ENCODE assay signal across 18 cellular contexts in the genomic region with DNA sequence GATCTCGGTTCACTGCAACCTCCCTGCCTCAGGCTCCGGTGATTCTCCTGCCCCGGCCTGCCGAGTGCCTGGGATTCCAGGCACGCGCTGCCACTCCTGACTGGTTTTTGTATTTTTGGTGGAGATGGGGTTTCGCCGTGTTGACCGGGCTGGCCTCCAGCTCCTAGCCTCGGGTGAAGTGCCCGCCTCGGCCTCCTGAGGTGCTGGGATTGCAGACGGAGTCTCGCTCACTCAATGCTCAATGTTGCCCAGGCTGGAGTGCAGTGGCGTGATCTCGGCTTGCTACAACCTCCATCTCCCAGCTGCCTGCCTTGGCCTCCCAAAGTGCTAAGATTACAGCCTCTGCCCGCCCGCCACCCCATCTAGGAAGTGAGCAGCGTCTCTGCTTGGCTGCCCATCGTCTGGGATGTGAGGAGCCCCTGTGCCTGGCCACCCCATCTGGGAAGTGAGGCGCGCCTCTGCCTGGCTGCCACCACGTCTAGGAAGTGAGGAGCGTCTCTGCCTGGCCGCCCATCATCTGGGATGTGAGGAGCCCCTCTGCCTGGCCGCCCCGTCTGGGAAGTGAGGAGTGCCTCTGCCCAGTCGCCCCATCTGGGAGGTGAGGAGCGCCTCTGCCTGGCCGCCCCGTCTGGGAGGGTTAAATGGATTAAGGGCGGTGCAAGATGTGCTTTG. TPM values are rescaled to one million over a fixed set of nuclear protein-coding genes. Genes with fewer than 3 reads are reported as not detected.
"Had no signal": no experiment of that assay in that cellular context is flagged by ENCODE, and none has a peak within 500 bp of the region (broad histone marks: within the 10 kb centered on the region; RNA-seq: fewer than 3 reads in every experiment).

No MANE protein-coding gene starts in this region.

RNA-seq across cellular contexts. Expression of gene SLC47A2, which starts 31.3 kb away (rescaled TPM):
- total RNA-seq: naive thymus-derived CD4-positive, alpha-beta T cell; naive thymus-derived CD8-positive, alpha-beta T cell; natural killer cell; natural killer cell treated with Interleukin-12 subunit alpha and Interleukin-12 subunit beta and Interleukin-15 and Interleukin-18, amount 100 ng/mL, for 72 hours; osteoblast; pancreas; posterior vena cava; progenitor cell of endocrine pancreas; prostate gland; pulmonary artery endothelial cell; right atrium auricular region; right cardiac atrium; right lobe of liver; sciatic nerve; sigmoid colon; skeletal muscle tissue; smooth muscle cell; spleen had no signal
